25 cellular contexts compared by ENCODE assay signal in the genomic region with DNA sequence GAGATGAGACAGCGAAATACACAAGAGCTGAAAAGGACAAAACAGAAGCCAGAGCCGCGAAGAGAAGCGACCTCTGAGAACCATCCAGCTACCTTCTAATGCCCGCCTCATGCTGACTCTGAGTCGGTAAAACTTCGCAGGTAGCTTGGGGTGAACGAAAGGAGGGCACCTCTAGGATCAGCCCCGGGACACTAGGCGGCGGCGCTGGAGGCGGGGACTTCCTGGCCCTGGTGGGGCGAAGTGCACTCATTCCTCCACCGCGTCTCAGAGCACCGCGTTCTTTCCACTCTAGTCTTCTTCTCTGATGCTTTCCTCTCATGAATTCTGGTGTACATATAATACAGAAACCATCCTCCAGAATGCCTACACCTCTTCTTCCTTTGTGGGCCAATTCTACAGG. TPM values are rescaled to one million over a fixed set of nuclear protein-coding genes. Genes with fewer than 3 reads are reported as not detected.
"Had no signal": no experiment of that assay in that cellular context is flagged by ENCODE, and none has a peak within 500 bp of the region (broad histone marks: within the 10 kb centered on the region; RNA-seq: fewer than 3 reads in every experiment).

No MANE protein-coding gene starts in this region.

- H3K27me3 ChIP-seq: MG63, SJSA1 had no signal

- H3K4me1 ChIP-seq: SJSA1 had no signal

- H3K9me3 ChIP-seq: MG63, SJSA1 had no signal

- H3K36me3 ChIP-seq: MG63, SJSA1 had no signal

- H3K4me3 ChIP-seq: MG63, SJSA1, SK-N-MC had no signal

- DNase-seq: Karpas-422, KG1, MG63, NCI-H1092, NCI-H1105 treated with DMSO at 0.1 percent for 48 hours, NCI-H1417 treated with DMSO at 0.1 percent for 48 hours, NCI-H146, NCI-H1694 treated with DMSO at 0.1 percent for 48 hours, NCI-H2029, NCI-H2081 treated with DMSO at 0.1 percent for 48 hours, NCI-H2171, NCI-H226, NCI-H446, NCI-H510A, NCI-H524 treated with DMSO at 0.1 percent for 48 hours, NCI-H69, NCI-H774, Right ventricle myocardium superior, RPMI8226, SIG-M5, SW 1271 had no signal

- FAIRE-seq: RCC 7860 had no signal

- H3K27ac ChIP-seq: SJSA1, SK-N-MC had no signal

RNA-seq across cellular contexts. Expression of a gene that starts 50.1 kb away (rescaled TPM):
- total RNA-seq: HT-29, SJSA1 had no signal
